9 cellular contexts compared by ENCODE assay signal in the genomic region with DNA sequence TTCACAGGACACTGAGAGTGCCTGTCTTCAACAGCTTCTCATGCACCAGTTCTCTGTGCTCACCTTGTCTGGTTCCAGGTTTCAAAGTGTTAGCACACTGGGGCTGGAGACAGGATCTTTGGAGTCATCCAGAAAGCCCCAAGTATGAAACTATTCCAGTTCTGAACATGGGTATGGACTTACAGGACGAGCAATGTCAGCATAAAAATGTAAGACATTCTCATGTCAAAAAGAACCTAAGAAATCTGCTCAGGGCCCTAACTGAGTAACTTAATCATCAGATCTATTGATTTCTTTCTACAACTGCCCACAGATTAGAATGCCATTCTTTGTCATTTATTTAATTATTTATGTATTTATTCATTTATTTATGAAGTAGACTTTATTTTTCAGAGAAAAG.
"Had no signal": no experiment of that assay in that cellular context is flagged by ENCODE, and none has a peak within 500 bp of the region (broad histone marks: within the 10 kb centered on the region; RNA-seq: fewer than 3 reads in every experiment).

No MANE protein-coding gene starts in this region.

- H3K9ac ChIP-seq: KMS-11 had no signal

- H3K27ac ChIP-seq: KMS-11 had no signal

- H3K4me3 ChIP-seq: GM23338 had no signal

- FAIRE-seq: H1, H54, HTR-8/SVneo had no signal

- H3K4me2 ChIP-seq: GM23338, KMS-11 had no signal

- ATAC-seq: GM23338 had no signal

- H2AFZ ChIP-seq: GM23338 had no signal

- DNase-seq: H9, HCEC 1CT, Karpas-422, KBM-7 had no signal
